In genomic region chr4:169611991-169612868, GRCh38 we compare ENCODE assay signal across 8 cellular contexts. TPM values are rescaled to one million over a fixed set of nuclear protein-coding genes. Genes with fewer than 3 reads are reported as not detected.
DNase-seq lines count a peak whose midpoint lies in the region; ATAC-seq and TF ChIP-seq lines count a peak whose summit lies in the region.

TSS of gene NEK1 (minus strand) at chr4:169612583. CDS start at chr4:169602630, 9,953 bp downstream.

- peak within 1 kb of the TSS; percentile 56 to 97 (median 87) for H3K4me3 ChIP-seq in dorsolateral prefrontal cortex
- H3K4me3 ChIP-seq in lower leg skin (ENCODE audit: low read depth, poor library complexity, severe bottlenecking), result peak within 1 kb of the TSS; percentile 75

- DNase-seq in CD14-positive monocyte (ENCODE audit: low spot score), result peak; percentile 81
- DNase-seq in NCI-H82 (lab: John Stamatoyannopoulos, UW), result peak; percentile 92
- peak; percentile 87 to 89 for DNase-seq in activated CD4-positive, alpha-beta T cell treated with anti-CD3 and anti-CD28 coated beads, Interleukin-2, amount 50 U/mL, for 48 hours
- DNase-seq in dorsolateral prefrontal cortex, result peak; percentile 78 to 94 (median 88)
- DNase-seq in lower leg skin (ENCODE audit: low spot score in 2 of 2), result peak; percentile 76 to 97
- DNase-seq in stimulated activated CD4-positive, alpha-beta T cell treated with anti-CD3 and anti-CD28 coated beads, Interleukin-4, amount 100 ng/mL, for 48 hours (ENCODE audit: low read depth in 2 of 2), result peak; percentile 81 to 83

- H3K4me3 Mint-ChIP-seq in CD14-positive monocyte, result peak within 1 kb of the TSS; percentile 89 to 98

- H3K9me3 Mint-ChIP-seq in CD14-positive monocyte, result no peaks in the 10 kb centered on the region

- peak in 1 of 2 donors; percentile 66 for TF ChIP-seq POLR2A in lower leg skin (IDR thresholded peaks at IDR 0.05)

- H3K27ac ChIP-seq in dorsolateral prefrontal cortex, result peak within 1 kb of the TSS; percentile 35 to 99 (median 91)

- peaks cover 0 to 7% (median 3%) of the 10 kb centered on the region in 3 donors for H3K27me3 Mint-ChIP-seq in CD14-positive monocyte (ENCODE audit: low read depth in 3 of 3)

- peak within 1 kb of the TSS; percentile 99 to 100 (median 99) for H3K27ac Mint-ChIP-seq in CD14-positive monocyte

- TF ChIP-seq CTCF in CD14-positive monocyte (IDR thresholded peaks at IDR 0.05), result no peak
- TF ChIP-seq CTCF in dorsolateral prefrontal cortex (IDR thresholded peaks at IDR 0.05 in 54 of 56, conservative IDR thresholded peaks at IDR 0.05 in 2 of 56; ENCODE audit: low read depth in 1 of 56, partially characterized antibody in 56 of 56), result peak in 4 of 56 donors; percentile 5 to 15 (median 11)
- TF ChIP-seq CTCF in lower leg skin (IDR thresholded peaks at IDR 0.05), result no peak

- H3K4me1 Mint-ChIP-seq in CD14-positive monocyte, result peaks cover 11% of the 10 kb centered on the region

- intact Hi-C loops in CD14-positive monocyte (cut with micrococcal nuclease) (loop anchor here in 1 of 2 donors (5.0 kb wide), 2 partner anchors 45 to 415 kb away; partner anchors contain the start of gene MFAP3L), dorsolateral prefrontal cortex (cut with DNase I) (loop anchor here (1.0 to 10.0 kb wide), 7 partner anchors 8 to 483 kb away; partner anchors contain the start of genes HPF1 (in 2 of the 2) and CLCN3 (in 1 of the 2)), lower leg skin (cut with DNase I; ENCODE audit: low total_unique reads) (loop anchor here (10.0 kb wide), 1 partner anchor 433 kb away; no protein-coding TSS in a partner anchor)

- peaks cover 3 to 5% of the 10 kb centered on the region in 2 donors for H3K36me3 Mint-ChIP-seq in CD14-positive monocyte

- 0% methylated on average over 57 to 61 of the region's 61 CpGs for WGBS in lower leg skin, 2 donors

- H3K27me3 ChIP-seq in dorsolateral prefrontal cortex, result no peaks in the 10 kb centered on the region

- peak; percentile 93 for ATAC-seq in GM19438 (IDR thresholded peaks at IDR 0.05; ENCODE audit: low read depth, unreplicated experiment)
- peak; percentile 96 for ATAC-seq in HG03571 (IDR thresholded peaks at IDR 0.05; ENCODE audit: unreplicated experiment)

RNA-seq across cellular contexts. Expression of gene NEK1, which starts in this region (rescaled TPM):
- polyA plus RNA-seq in CD14-positive monocyte, result 1 to 10 TPM; 2.7 to 5.5 TPM
- 10 to 100 TPM; 23.1 to 47.6 (median 32.4) TPM for total RNA-seq in dorsolateral prefrontal cortex
- 1 to 10 TPM; 4.8 to 6.9 (median 5.5) TPM for total RNA-seq in lower leg skin

Comparison
In these comparisons a context has a peak if more than half of its experiments do, and no peak if none do; other contexts are left out.
1. Peak in every context shown above with its lines: DNase-seq, ATAC-seq, H3K4me3 ChIP-seq and H3K27ac ChIP-seq.